8 cellular contexts compared by ENCODE assay signal in the genomic region with DNA sequence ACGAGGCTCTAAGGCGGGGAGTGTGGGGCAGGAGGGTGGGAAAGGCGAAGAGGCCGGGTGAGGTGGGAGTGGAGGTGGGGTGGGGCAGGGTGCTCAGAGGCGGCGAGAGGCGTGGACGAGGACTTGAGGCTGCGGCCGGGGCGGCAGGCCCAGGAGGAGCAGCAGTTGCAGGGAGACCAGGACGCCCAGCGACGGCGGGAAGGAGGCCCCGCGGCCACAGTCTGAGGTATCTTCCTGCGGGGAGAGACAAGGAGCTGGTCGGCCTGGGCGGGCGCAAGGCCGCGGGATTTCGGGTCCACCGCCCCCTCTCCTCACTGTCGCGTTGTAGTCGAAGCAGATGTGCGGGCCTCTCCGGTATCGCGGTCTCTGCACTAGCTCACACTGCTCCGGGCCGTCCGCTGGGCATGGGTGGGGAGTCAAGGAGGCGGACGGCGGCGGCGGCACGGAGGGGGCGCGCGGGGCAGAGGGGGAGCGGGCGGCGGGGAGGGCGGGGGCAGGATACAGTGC. TPM values are rescaled to one million over a fixed set of nuclear protein-coding genes. Genes with fewer than 3 reads are reported as not detected.
DNase-seq lines count a peak whose midpoint lies in the region; ATAC-seq, FAIRE-seq and TF ChIP-seq lines count a peak whose summit lies in the region.

No MANE protein-coding gene starts in this region.

- ATAC-seq in activated naive CD8-positive, alpha-beta T cell treated with anti-CD3 and anti-CD28 coated beads, Interleukin-2, amount 50 U/mL, for 24 hours: peak; percentile 5
- ATAC-seq in thoracic aorta (ENCODE audit: insufficient number of reproducible peaks, low FRiP score, low read depth): no peak

- H3K4me1 Mint-ChIP-seq in T-helper 1 cell treated with Interleukin-12 subunit alpha and Interleukin-12 subunit beta and Interleukin-4 antibody, amounts not matched to agents 30 μg/mL and 1 μg/mL, for 36 hours (ENCODE audit: low read depth): peaks cover 12% of the 10 kb centered on the region
- peaks cover 17% of the 10 kb centered on the region for H3K4me1 Mint-ChIP-seq in activated naive CD8-positive, alpha-beta T cell treated with anti-CD3 and anti-CD28 coated beads, Interleukin-2, amount 50 U/mL, for 24 hours

- no peaks in the 10 kb centered on the region for H3K9me3 Mint-ChIP-seq in T-helper 1 cell treated with Interleukin-12 subunit alpha and Interleukin-12 subunit beta and Interleukin-4 antibody, amounts not matched to agents 30 μg/mL and 1 μg/mL, for 36 hours
- H3K9me3 Mint-ChIP-seq in activated naive CD8-positive, alpha-beta T cell treated with anti-CD3 and anti-CD28 coated beads, Interleukin-2, amount 50 U/mL, for 24 hours: no peaks in the 10 kb centered on the region

- TF ChIP-seq CTCF in kidney (IDR thresholded peaks at IDR 0.05; ENCODE audit: borderline replicate concordance, extremely low read depth, insufficient read depth) (no peak), thoracic aorta (IDR thresholded peaks at IDR 0.05) (no peak)

- H3K27ac ChIP-seq in kidney (ENCODE audit: low read depth in 2 of 2, low read length in 2 of 2) (no peak overlapping the region), thoracic aorta (no peak overlapping the region)

- H3K27ac Mint-ChIP-seq in T-helper 1 cell treated with Interleukin-12 subunit alpha and Interleukin-12 subunit beta and Interleukin-4 antibody, amounts not matched to agents 30 μg/mL and 1 μg/mL, for 36 hours: no peak overlapping the region
- H3K27ac Mint-ChIP-seq in activated naive CD8-positive, alpha-beta T cell treated with anti-CD3 and anti-CD28 coated beads, Interleukin-2, amount 50 U/mL, for 24 hours: no peak overlapping the region

- H3K36me3 ChIP-seq in kidney (ENCODE audit: control insufficient read depth in 1 of 2, insufficient read depth in 2 of 2, low read length in 2 of 2) (no peaks in the 10 kb centered on the region), thoracic aorta (no peaks in the 10 kb centered on the region)

- peak overlapping the region; percentile 65 for H3K4me3 Mint-ChIP-seq in T-helper 1 cell treated with Interleukin-12 subunit alpha and Interleukin-12 subunit beta and Interleukin-4 antibody, amounts not matched to agents 30 μg/mL and 1 μg/mL, for 36 hours
- peak overlapping the region; percentile 73 for H3K4me3 Mint-ChIP-seq in activated naive CD8-positive, alpha-beta T cell treated with anti-CD3 and anti-CD28 coated beads, Interleukin-2, amount 50 U/mL, for 24 hours

- H3K4me3 ChIP-seq in kidney (ENCODE audit: low read length in 2 of 2): peak overlapping the region; percentile 38 to 72
- peak overlapping the region; percentile 80 for H3K4me3 ChIP-seq in thoracic aorta

- no peaks in the 10 kb centered on the region for H3K27me3 Mint-ChIP-seq in T-helper 1 cell treated with Interleukin-12 subunit alpha and Interleukin-12 subunit beta and Interleukin-4 antibody, amounts not matched to agents 30 μg/mL and 1 μg/mL, for 36 hours (ENCODE audit: low read depth)
- no peaks in the 10 kb centered on the region for H3K27me3 Mint-ChIP-seq in activated naive CD8-positive, alpha-beta T cell treated with anti-CD3 and anti-CD28 coated beads, Interleukin-2, amount 50 U/mL, for 24 hours

- H3K27me3 ChIP-seq in thoracic aorta (replicated peaks; ENCODE audit: insufficient read depth): no peaks in the 10 kb centered on the region

- DNase-seq in T-helper 1 cell: no peak
- no peak for DNase-seq in activated naive CD8-positive, alpha-beta T cell treated with anti-CD3 and anti-CD28 coated beads, Interleukin-2, amount 50 U/mL, for 24 hours
- DNase-seq in kidney: peak; percentile 87
- DNase-seq in thoracic aorta (ENCODE audit: low spot score): no peak
- DNase-seq in GF-D8 (lab: John Stamatoyannopoulos, UW): no peak
- DNase-seq in NCI-H187 treated with DMSO at 0.1 percent for 48 hours (lab: John Stamatoyannopoulos, UW): no peak
- DNase-seq in activated effector memory CD4-positive, alpha-beta T cell treated with anti-CD3 and anti-CD28 coated beads, Interleukin-2, amount 50 U/mL, for 16 hours: no peak

- H3K4me1 ChIP-seq in kidney (ENCODE audit: control insufficient read depth in 1 of 2, insufficient read depth in 1 of 2, low read depth in 1 of 2, low read length in 2 of 2) (peaks cover 0 to 19% of the 10 kb centered on the region in 2 donors), thoracic aorta (ENCODE audit: control insufficient read depth in 1 of 2, low read depth in 2 of 2) (peaks cover 6 to 22% of the 10 kb centered on the region in 2 donors)

- FAIRE-seq in kidney (lab: Jason Lieb, UNC): no peak

- intact Hi-C loops in kidney (cut with DNase I): no loop called here

- H3K9me3 ChIP-seq in kidney (ENCODE audit: control insufficient read depth in 1 of 2, low read length in 2 of 2) (no peaks in the 10 kb centered on the region), thoracic aorta (no peaks in the 10 kb centered on the region)

- peak overlapping the region in 1 of 2 donors; percentile 3 for H3K9ac ChIP-seq in kidney (ENCODE audit: low read length in 2 of 2)

- H3K36me3 Mint-ChIP-seq in T-helper 1 cell treated with Interleukin-12 subunit alpha and Interleukin-12 subunit beta and Interleukin-4 antibody, amounts not matched to agents 30 μg/mL and 1 μg/mL, for 36 hours (ENCODE audit: low read depth): peaks cover 2% of the 10 kb centered on the region
- H3K36me3 Mint-ChIP-seq in activated naive CD8-positive, alpha-beta T cell treated with anti-CD3 and anti-CD28 coated beads, Interleukin-2, amount 50 U/mL, for 24 hours (ENCODE audit: low read depth): no peaks in the 10 kb centered on the region

RNA-seq across cellular contexts. Expression of gene TMEM115, which starts 5.3 kb away (rescaled TPM):
- total RNA-seq in kidney: 40.1 TPM
- polyA plus RNA-seq in kidney (ENCODE audit: insufficient read depth, low read depth, low replicate concordance): 54.0 TPM
- total RNA-seq in thoracic aorta: 10 to 100 TPM; 55.0 to 57.7 TPM

RNA-seq across cellular contexts. Expression of gene CYB561D2, which starts 14.0 kb away (rescaled TPM):
- 28.5 TPM for total RNA-seq in kidney
- 38.8 TPM for polyA plus RNA-seq in kidney (ENCODE audit: insufficient read depth, low read depth, low replicate concordance)
- total RNA-seq in thoracic aorta: 10 to 100 TPM; 22.5 to 29.4 TPM

RNA-seq across cellular contexts. Expression of gene NPRL2, which starts 14.1 kb away (rescaled TPM):
- total RNA-seq in kidney (23.5 TPM), thoracic aorta (10 to 100 TPM; 15.4 to 21.0 TPM)
- polyA plus RNA-seq in kidney (ENCODE audit: insufficient read depth, low read depth, low replicate concordance): 39.8 TPM

RNA-seq across cellular contexts. Expression of gene ZMYND10, which starts 19.1 kb away (rescaled TPM):
- total RNA-seq in kidney (14.2 TPM), thoracic aorta (not detected)
- polyA plus RNA-seq in kidney (ENCODE audit: insufficient read depth, low read depth, low replicate concordance): 10.0 TPM

RNA-seq across cellular contexts. Expression of gene RASSF1, which starts 24.0 kb away (rescaled TPM):
- total RNA-seq in kidney (28.9 TPM), thoracic aorta (10 to 100 TPM; 45.2 to 72.2 TPM)
- polyA plus RNA-seq in kidney (ENCODE audit: insufficient read depth, low read depth, low replicate concordance): 19.1 TPM
